ENCODE assay signal across 11 cellular contexts in genomic region chr9:86097510-86098224, GRCh38. TPM values are rescaled to one million over a fixed set of nuclear protein-coding genes. Genes with fewer than 3 reads are reported as not detected.
A peak's percentile ranks its signal among the peaks of the same experiment; 100 is the strongest.
DNase-seq lines count a peak whose midpoint lies in the region; ATAC-seq and TF ChIP-seq lines count a peak whose summit lies in the region.
"Had no signal": no experiment of that assay in that cellular context is flagged by ENCODE, and none has a peak within 500 bp of the region (broad histone marks: within the 10 kb centered on the region; RNA-seq: fewer than 3 reads in every experiment).

No MANE protein-coding gene starts in this region.

- H3K14ac ChIP-seq in mesenchymal stem cell (ENCODE audit: low read length in 2 of 2) = no peak overlapping the region

- no peak overlapping the region for H4K91ac ChIP-seq in mesenchymal stem cell (ENCODE audit: low read length)

- H3K4me1 Mint-ChIP-seq in IgD-negative memory B cell = peaks cover 4 to 9% (median 6%) of the 10 kb centered on the region in 3 donors
- peaks cover 8% of the 10 kb centered on the region for H3K4me1 Mint-ChIP-seq in activated naive CD8-positive, alpha-beta T cell treated with anti-CD3 and anti-CD28 coated beads, Interleukin-2, amount 50 U/mL, for 24 hours

- H3K18ac ChIP-seq in mesenchymal stem cell (ENCODE audit: low read depth in 1 of 2, low read length in 2 of 2) = peak overlapping the region in 1 of 2 experiments; percentile 85

- H2BK12ac ChIP-seq in mesenchymal stem cell (ENCODE audit: low read length in 2 of 2) = peak overlapping the region in 1 of 2 experiments; percentile 29

- H3K4me3 ChIP-seq in AG04449 (ENCODE audit: low read depth, low read length) = peak overlapping the region; percentile 74
- H3K4me3 ChIP-seq in mesenchymal stem cell (ENCODE audit: insufficient read depth in 1 of 2, low read depth in 1 of 2, low read length in 2 of 2) = peak overlapping the region in 1 of 2 experiments; percentile 87

- no peaks in the 10 kb centered on the region for H3K9me3 ChIP-seq in mesenchymal stem cell (ENCODE audit: control insufficient read depth, low read length)
- H3K9me3 ChIP-seq: ascending aorta, suprapubic skin had no signal

- H2AFZ ChIP-seq in mesenchymal stem cell (ENCODE audit: low read depth, low read length) = no peak overlapping the region

- peaks cover 16% of the 10 kb centered on the region for H3K79me1 ChIP-seq in mesenchymal stem cell (replicated peaks; ENCODE audit: low read length, poor library complexity, severe bottlenecking)

- no peak overlapping the region for H2BK120ac ChIP-seq in mesenchymal stem cell (ENCODE audit: low read depth, low read length)

- no peak overlapping the region for H2BK5ac ChIP-seq in mesenchymal stem cell (ENCODE audit: low read depth, low read length, poor library complexity, severe bottlenecking)

- no peak overlapping the region for H3K27ac ChIP-seq in mesenchymal stem cell (ENCODE audit: low read length, poor library complexity, severe bottlenecking)
- H3K27ac ChIP-seq: ascending aorta, suprapubic skin had no signal

- H3K4me1 ChIP-seq in mesenchymal stem cell (ENCODE audit: control insufficient read depth, insufficient read depth, low read depth, low read length) = peaks cover 10% of the 10 kb centered on the region

- H3K4me3 Mint-ChIP-seq in IgD-negative memory B cell = peak overlapping the region; percentile 18 to 80 (median 53)
- H3K4me3 Mint-ChIP-seq in activated naive CD8-positive, alpha-beta T cell treated with anti-CD3 and anti-CD28 coated beads, Interleukin-2, amount 50 U/mL, for 24 hours = peak overlapping the region; percentile 46

- ATAC-seq in activated naive CD8-positive, alpha-beta T cell treated with anti-CD3 and anti-CD28 coated beads, Interleukin-2, amount 50 U/mL, for 24 hours = no peak
- ATAC-seq in GM21576 (IDR thresholded peaks at IDR 0.05; ENCODE audit: unreplicated experiment) = no peak

- peaks cover 30% of the 10 kb centered on the region for H3K27me3 Mint-ChIP-seq in IgD-negative memory B cell
- H3K27me3 Mint-ChIP-seq in activated naive CD8-positive, alpha-beta T cell treated with anti-CD3 and anti-CD28 coated beads, Interleukin-2, amount 50 U/mL, for 24 hours = peaks cover 42% of the 10 kb centered on the region

- H2AK5ac ChIP-seq in mesenchymal stem cell (ENCODE audit: low read length, severe bottlenecking) = no peak overlapping the region

- peaks cover 0 to 2% (median 0%) of the 10 kb centered on the region in 3 donors for H3K9me3 Mint-ChIP-seq in IgD-negative memory B cell
- H3K9me3 Mint-ChIP-seq in activated naive CD8-positive, alpha-beta T cell treated with anti-CD3 and anti-CD28 coated beads, Interleukin-2, amount 50 U/mL, for 24 hours = no peaks in the 10 kb centered on the region

- CTCF ChIA-PET in AG04449 (lab: Yijun Ruan, JAX) = interaction anchor here (0.7 to 1.0 kb wide), 2 partner anchors 21 to 140 kb away, joined by 3 to 4 read pairs; no protein-coding TSS in a partner anchor

- H4K8ac ChIP-seq in mesenchymal stem cell (ENCODE audit: low read length) = peak overlapping the region; percentile 21

- H3K27ac Mint-ChIP-seq in IgD-negative memory B cell = no peak overlapping the region
- H3K27ac Mint-ChIP-seq in activated naive CD8-positive, alpha-beta T cell treated with anti-CD3 and anti-CD28 coated beads, Interleukin-2, amount 50 U/mL, for 24 hours = no peak overlapping the region

- no peaks in the 10 kb centered on the region for H3K36me3 Mint-ChIP-seq in IgD-negative memory B cell
- H3K36me3 Mint-ChIP-seq in activated naive CD8-positive, alpha-beta T cell treated with anti-CD3 and anti-CD28 coated beads, Interleukin-2, amount 50 U/mL, for 24 hours (ENCODE audit: low read depth) = no peaks in the 10 kb centered on the region

- peaks cover 0 to under 1% of the 10 kb centered on the region in 2 experiments for H3K36me3 ChIP-seq in mesenchymal stem cell (ENCODE audit: control insufficient read depth in 1 of 2, insufficient read depth in 2 of 2, low read depth in 1 of 2, low read length in 2 of 2)
- H3K36me3 ChIP-seq: ascending aorta, suprapubic skin had no signal

- 63% methylated on average over 10 of the region's 10 CpGs for WGBS in mesenchymal stem cell

- no peaks in the 10 kb centered on the region for H3K27me3 ChIP-seq in mesenchymal stem cell (ENCODE audit: control insufficient read depth in 1 of 2, insufficient read depth in 1 of 2, low read length in 2 of 2)
- H3K27me3 ChIP-seq: ascending aorta, suprapubic skin had no signal

- no peak for TF ChIP-seq CTCF in AG04449 (IDR thresholded peaks at IDR 0.05; ENCODE audit: insufficient read depth, low read length, missing control alignments)

- DNase-seq in AG04449 (ENCODE audit: low read depth, low spot score) = no peak
- no peak for DNase-seq in activated naive CD8-positive, alpha-beta T cell treated with anti-CD3 and anti-CD28 coated beads, Interleukin-2, amount 50 U/mL, for 24 hours
- DNase-seq in mesenchymal stem cell = no peak
- DNase-seq in NK-92 (lab: John Stamatoyannopoulos, UW; ENCODE audit: unreplicated experiment) = no peak
- DNase-seq in stimulated activated naive CD4-positive, alpha-beta T cell (lab: John Stamatoyannopoulos, UW) = no peak
- no peak for DNase-seq in activated gamma-delta T cell treated with Interleukin-2 at 50 U/mL for 16 hours
- DNase-seq: NCI-H2107 had no signal

- no peak overlapping the region for H2BK15ac ChIP-seq in mesenchymal stem cell (ENCODE audit: low read depth, poor library complexity, severe bottlenecking)

- H3K9ac ChIP-seq in mesenchymal stem cell (ENCODE audit: low read length) = peak overlapping the region; percentile 92

- H3K4me2 ChIP-seq in mesenchymal stem cell (ENCODE audit: low read length, poor library complexity, severe bottlenecking) = peak overlapping the region; percentile 42

- H3K4ac ChIP-seq in mesenchymal stem cell (ENCODE audit: low read depth in 1 of 2, low read length in 2 of 2) = peak overlapping the region in 1 of 2 experiments; percentile 73

- POLR2A ChIA-PET in AG04449 (lab: Yijun Ruan, JAX) = no interaction called here

- peak overlapping the region in 1 of 2 experiments; percentile 14 for H3K23ac ChIP-seq in mesenchymal stem cell (ENCODE audit: low read length in 2 of 2)

RNA-seq across cellular contexts. Expression of gene GOLM1, which starts 1.7 kb away (rescaled TPM):
- 1.5 TPM for polyA plus RNA-seq in IgD-negative memory B cell
- polyA plus RNA-seq in mesenchymal stem cell (2013, experiment 1 of 2) = 113 TPM
- 115 TPM for polyA plus RNA-seq in mesenchymal stem cell (2013, experiment 2 of 2)
